In the genomic region with DNA sequence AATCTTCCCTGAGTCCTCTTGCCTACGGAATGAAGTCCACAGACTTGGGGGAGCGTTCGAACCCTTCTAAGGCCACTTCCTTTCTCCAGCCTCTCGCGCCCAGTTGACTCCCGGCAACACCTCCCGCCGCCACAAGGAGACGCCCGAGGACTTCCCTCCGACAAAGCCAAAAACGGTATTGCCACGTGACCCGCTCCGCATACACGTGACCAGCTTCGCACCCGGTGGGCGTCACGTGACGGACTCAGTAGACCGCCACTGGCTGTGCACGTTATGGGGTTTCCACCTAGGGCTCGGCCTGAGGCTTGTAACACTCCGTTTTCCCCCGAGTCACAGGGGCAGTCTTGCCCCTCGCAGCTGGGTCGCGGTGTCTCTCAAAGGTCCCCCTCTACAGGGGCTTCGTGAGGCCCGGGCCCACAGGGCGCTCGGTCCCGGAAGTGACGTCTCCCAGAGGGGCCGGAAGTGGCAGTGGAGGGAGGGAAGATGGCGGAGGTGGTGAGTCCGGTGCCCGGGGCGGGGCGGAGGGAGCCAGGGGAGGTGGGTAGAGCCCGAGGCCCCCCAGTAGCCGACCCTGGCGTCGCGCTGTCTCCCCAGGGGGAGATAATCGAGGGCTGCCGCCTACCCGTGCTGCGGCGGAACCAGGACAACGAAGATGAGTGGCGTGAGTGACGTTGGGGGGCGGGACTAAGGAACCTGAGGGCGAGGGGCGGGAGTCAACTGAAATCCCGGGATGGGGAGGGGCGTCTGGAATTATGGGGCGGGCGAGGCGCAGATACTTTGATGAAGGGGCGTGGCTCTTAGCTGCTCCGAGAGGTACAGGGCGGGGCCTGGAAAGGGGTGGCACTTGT, we compare ENCODE assay signal across 8 cellular contexts. TPM values are rescaled to one million over a fixed set of nuclear protein-coding genes. Genes with fewer than 3 reads are reported as not detected.
DNase-seq lines count a peak whose midpoint lies in the region; ATAC-seq and TF ChIP-seq lines count a peak whose summit lies in the region.

A gene (plus strand): TSS at position 468 of the 848 bp plus-strand sequence. CDS start 16 bp downstream, at position 484.

- H3K36me3 ChIP-seq in BJ (ENCODE audit: control insufficient read depth, insufficient read depth, low read length), result peaks cover 26% of the 10 kb centered on the region

- POLR2A ChIA-PET in BJ (lab: Charles Lee), result interaction anchor here (0.5 to 0.9 kb wide), 6 partner anchors 8 to 177 kb away, joined by 3 to 12 read pairs (median 3); a partner anchor contains a TSS

- ATAC-seq in HG03442 (IDR thresholded peaks at IDR 0.05; ENCODE audit: unreplicated experiment), result peak; percentile 73

- CTCF ChIA-PET in BJ (lab: Yijun Ruan, JAX), result interaction anchor here (0.7 to 5.8 kb wide), 58 partner anchors 8 to 338 kb away, joined by 3 to 50 read pairs (median 4); a partner anchor contains a TSS

- H3K27ac ChIP-seq in cingulate gyrus (ENCODE audit: low read depth, low read length), result peak within 1 kb of the TSS; percentile 100
- H3K27ac ChIP-seq in layer of hippocampus (ENCODE audit: low read depth, low read length), result peak within 1 kb of the TSS; percentile 100

- H3K4me3 ChIP-seq in BJ (ENCODE audit: low read depth, low read length), result peak within 1 kb of the TSS; percentile 71

- DNase-seq in BJ (ENCODE audit: low read depth) (peak; percentile 85), GM19238 (ENCODE audit: insufficient read length, low spot score) (peak; percentile 84), NCI-H524 (lab: John Stamatoyannopoulos, UW) (peak; percentile 95 to 97)
- peak; percentile 97 to 98 for DNase-seq in activated CD4-positive, alpha-beta T cell treated with anti-CD3 and anti-CD28 coated beads for 4 hours
- peak; percentile 94 for DNase-seq in stimulated activated CD4-positive, alpha-beta T cell treated with anti-CD3 and anti-CD28 coated beads, Interleukin-1b, Interleukin-23, amount 100 ng/mL, for 4 hours (ENCODE audit: low read depth in 2 of 2)

- H3K27me3 ChIP-seq in BJ (ENCODE audit: control insufficient read depth, insufficient read depth, low read length) (no peaks in the 10 kb centered on the region), layer of hippocampus (ENCODE audit: control insufficient read depth, insufficient read depth, low read length) (no peaks in the 10 kb centered on the region)

- TF ChIP-seq CTCF in BJ (IDR thresholded peaks at IDR 0.05; ENCODE audit: insufficient read depth, low read depth, low read length), result peak; percentile 98

RNA-seq across cellular contexts. Expression of the gene that starts here (rescaled TPM):
- 31.4 and 50.9 TPM in 2 replicates for polyA plus RNA-seq in BJ (2011; rRNA removed)
- polyA minus RNA-seq in BJ (2011; rRNA and poly(A)+ RNA removed), result 44.4 and 54.7 TPM in 2 replicates

Comparison
In these comparisons a context has a peak if more than half of its experiments do, and no peak if none do; other contexts are left out.
1. Peak in every context shown above with its lines: DNase-seq, ATAC-seq, H3K4me3 ChIP-seq and H3K27ac ChIP-seq.